In genomic region chr12:104288635-104289258, GRCh38 we compare ENCODE assay signal across 1 cellular context.
TF ChIP-seq lines count a peak whose summit lies in the region.

No MANE protein-coding gene starts in this region.

TF ChIP-seq in HepG2, 621 proteins besides CTCF, POLR2A, EP300 and RAD21 (continued from another document and continues in another):
- TF ChIP-seq ZNF687 (CRISPR knock-in tag; IDR thresholded peaks at IDR 0.05) = peak; percentile 100
- peak; percentile 91 for TF ChIP-seq MYPOP (CRISPR knock-in tag; IDR thresholded peaks at IDR 0.05)
- no peak for TF ChIP-seq ZNF746 (CRISPR knock-in tag; IDR thresholded peaks at IDR 0.05)
- peak; percentile 77 for TF ChIP-seq POLR2G (IDR thresholded peaks at IDR 0.05; ENCODE audit: low read depth, low read length)
- peak; percentile 70; the same call in 1 of the 2 replicates for TF ChIP-seq ZNF431 (CRISPR knock-in tag; IDR thresholded peaks at IDR 0.05; ENCODE audit: borderline replicate concordance, low read depth)
- TF ChIP-seq ZNF142 (CRISPR knock-in tag; IDR thresholded peaks at IDR 0.05) = peak; percentile 100
- TF ChIP-seq CBX1 (IDR thresholded peaks at IDR 0.05; ENCODE audit: low read depth) = no peak
- no peak for TF ChIP-seq ZNF235 (CRISPR knock-in tag; IDR thresholded peaks at IDR 0.05; ENCODE audit: borderline replicate concordance)
- peak; percentile 21; the same call in 1 of the 2 replicates for TF ChIP-seq CEBPG (CRISPR knock-in tag; IDR thresholded peaks at IDR 0.05)
- 0 out of 2 replicates have a peak, but pooled peaks have one; percentile 47 for TF ChIP-seq MTERF4 (CRISPR knock-in tag; IDR thresholded peaks at IDR 0.05)
- no peak for TF ChIP-seq TRIM22 (IDR thresholded peaks at IDR 0.05)
- peak; percentile 89; the same call in 1 of the 2 replicates for TF ChIP-seq ZSCAN12 (CRISPR knock-in tag; IDR thresholded peaks at IDR 0.05)
- peak; percentile 52; the same call in 1 of the 2 replicates for TF ChIP-seq EEA1 (CRISPR knock-in tag; IDR thresholded peaks at IDR 0.05; ENCODE audit: borderline replicate concordance)
- peak; percentile 45; the same call in 1 of the 2 replicates for TF ChIP-seq ZBTB25 (CRISPR knock-in tag; IDR thresholded peaks at IDR 0.05)
- peak; percentile 84; the same call in 1 of the 2 replicates for TF ChIP-seq ARHGAP35 (CRISPR knock-in tag; IDR thresholded peaks at IDR 0.05; ENCODE audit: borderline replicate concordance)
- peak; percentile 85; the same call in 1 of the 2 replicates for TF ChIP-seq ZNF839 (CRISPR knock-in tag; IDR thresholded peaks at IDR 0.05; ENCODE audit: borderline replicate concordance)
- TF ChIP-seq MAFK (conservative IDR thresholded peaks at IDR 0.05 in 1 of 2, IDR thresholded peaks at IDR 0.05 in 1 of 2; ENCODE audit: low read length in 2 of 2) = peak; percentile 30 to 57; a peak in 3 of 4 replicates
- peak; percentile 36; the same call in 1 of the 2 replicates for TF ChIP-seq MAZ (IDR thresholded peaks at IDR 0.05; ENCODE audit: borderline replicate concordance, low read depth, low read length)
- peak; percentile 78 for TF ChIP-seq MAZ (CRISPR knock-in tag; IDR thresholded peaks at IDR 0.05; ENCODE audit: low read depth)
- TF ChIP-seq TCF12 (IDR thresholded peaks at IDR 0.05) = no peak
- TF ChIP-seq TCF12 (CRISPR knock-in tag; IDR thresholded peaks at IDR 0.05) = no peak
- peak; percentile 73; the same call in 1 of the 2 replicates for TF ChIP-seq REPIN1 (CRISPR knock-in tag; IDR thresholded peaks at IDR 0.05; ENCODE audit: borderline replicate concordance, low read depth)
- TF ChIP-seq YEATS4 (CRISPR knock-in tag; IDR thresholded peaks at IDR 0.05; ENCODE audit: borderline replicate concordance) = peak; percentile 81
- TF ChIP-seq ZNF556 (CRISPR knock-in tag; IDR thresholded peaks at IDR 0.05; ENCODE audit: borderline replicate concordance) = peak; percentile 52; the same call in 1 of the 2 replicates
- TF ChIP-seq KDM4B (CRISPR knock-in tag; IDR thresholded peaks at IDR 0.05) = peak; percentile 49; the same call in 1 of the 2 replicates
- TF ChIP-seq ZKSCAN1 (IDR thresholded peaks at IDR 0.05; ENCODE audit: low read length) = peak; percentile 57
- TF ChIP-seq AGO1 (IDR thresholded peaks at IDR 0.05; ENCODE audit: low read depth, low read length, poor library complexity, severe bottlenecking) = peak; percentile 58
- TF ChIP-seq SP4 (CRISPR knock-in tag; IDR thresholded peaks at IDR 0.05) = peak; percentile 60
- TF ChIP-seq MXI1 (IDR thresholded peaks at IDR 0.05; ENCODE audit: borderline replicate concordance, low read depth, low read length) = peak; percentile 95; the same call in 2 of the 3 replicates
- TF ChIP-seq ZNF3 (CRISPR knock-in tag; IDR thresholded peaks at IDR 0.05) = no peak
- no peak for TF ChIP-seq ZNF484 (CRISPR knock-in tag; IDR thresholded peaks at IDR 0.05; ENCODE audit: borderline replicate concordance, low read depth)
- peak; percentile 74 for TF ChIP-seq YEATS2 (CRISPR knock-in tag; IDR thresholded peaks at IDR 0.05; ENCODE audit: borderline replicate concordance)
- no peak for TF ChIP-seq ZNF775 (CRISPR knock-in tag; IDR thresholded peaks at IDR 0.05; ENCODE audit: borderline replicate concordance)
- TF ChIP-seq ZBTB42 (CRISPR knock-in tag; IDR thresholded peaks at IDR 0.05) = peak; percentile 37; the same call in 1 of the 2 replicates
- TF ChIP-seq RNF2 (conservative IDR thresholded peaks at IDR 0.05; ENCODE audit: low read depth) = peak; percentile 90
- peak; percentile 50; the same call in 1 of the 2 replicates for TF ChIP-seq HIC2 (CRISPR knock-in tag; IDR thresholded peaks at IDR 0.05; ENCODE audit: low read depth)
